In the genomic region with DNA sequence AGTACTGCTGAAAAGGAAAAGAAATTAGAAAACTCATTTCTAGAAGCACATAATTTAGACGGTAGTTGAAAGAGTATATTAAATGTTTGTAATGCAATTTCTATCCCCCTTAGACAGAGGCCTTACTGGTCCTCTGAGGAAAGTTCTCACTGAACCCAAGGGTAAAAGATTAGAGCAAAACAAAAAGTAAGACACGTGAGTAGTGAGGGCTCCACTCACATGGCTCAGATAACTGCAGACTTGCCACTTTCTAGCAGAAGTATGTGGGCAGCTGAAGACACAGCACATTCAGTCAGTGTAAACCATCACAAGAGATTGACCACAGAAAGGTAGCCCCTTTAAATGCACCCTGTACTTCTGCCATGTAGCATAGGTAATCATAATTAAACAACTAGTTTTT, we compare ENCODE assay signal across 31 cellular contexts.
"Had no signal": no experiment of that assay in that cellular context is flagged by ENCODE, and none has a peak within 500 bp of the region (broad histone marks: within the 10 kb centered on the region; RNA-seq: fewer than 3 reads in every experiment).

No MANE protein-coding gene starts in this region.

- DNase-seq: colonic mucosa; dermis blood vessel endothelial cell; effector memory CD4-positive, alpha-beta T cell; erythroblast; esophagus squamous epithelium; foreskin melanocyte; glutamatergic neuron; heart right ventricle; hippocampal formation; immature natural killer cell; islet precursor cell; kidney glomerular epithelial cell; left colon; naive B cell; pancreas; retina; right lobe of liver; stimulated activated CD4-positive, alpha-beta T cell treated with anti-CD3 and anti-CD28 coated beads, Interleukin-12 subunit alpha, Interleukin-12 subunit beta, amount 100 ng/mL, for 4 hours; stimulated activated CD4-positive, alpha-beta T cell treated with anti-CD3 and anti-CD28 coated beads, Interleukin-1b, Interleukin-23, amount 100 ng/mL, for 48 hours; stimulated activated CD4-positive, alpha-beta T cell treated with anti-CD3 and anti-CD28 coated beads, Interleukin-4, amount 100 ng/mL, for 1 hour; stimulated activated CD8-positive, alpha-beta memory T cell treated with anti-CD3 and anti-CD28 coated beads, Interleukin-4, amount 100 ng/mL, for 48 hours; stimulated activated naive CD4-positive, alpha-beta T cell; stimulated activated naive CD8-positive, alpha-beta T cell treated with anti-CD3 and anti-CD28 coated beads, Interleukin-15, amount 100 ng/mL, for 72 hours; thyroid gland; trophoblast cell had no signal

- H3K4me3 ChIP-seq: colonic mucosa, esophagus squamous epithelium, heart right ventricle, lung, pancreas, right lobe of liver, smooth muscle cell, suprapubic skin, thyroid gland, vagina had no signal

- H3K4me1 ChIP-seq: colonic mucosa, pancreas, vagina had no signal

- ATAC-seq: left colon; natural killer cell treated with Interleukin-12 subunit alpha and Interleukin-12 subunit beta and Interleukin-15 and Interleukin-18, amount 100 ng/mL, for 72 hours; pancreas; stimulated activated naive CD8-positive, alpha-beta T cell treated with anti-CD3 and anti-CD28 coated beads, Interleukin-15, amount 100 ng/mL, for 72 hours had no signal

- H3K9me3 ChIP-seq: colonic mucosa, esophagus squamous epithelium, neutrophil, pancreas, right lobe of liver, suprapubic skin, thyroid gland, vagina had no signal

- H3K4me2 ChIP-seq: smooth muscle cell had no signal

- H3K36me3 ChIP-seq: colonic mucosa, esophagus squamous epithelium, heart right ventricle, neutrophil, pancreas, right lobe of liver, suprapubic skin, thyroid gland, vagina had no signal

- H3K27ac ChIP-seq: colonic mucosa, esophagus squamous epithelium, heart right ventricle, neutrophil, pancreas, right lobe of liver, suprapubic skin, thyroid gland, vagina had no signal

- H3K27me3 ChIP-seq: colonic mucosa, esophagus squamous epithelium, heart right ventricle, neutrophil, pancreas, right lobe of liver, suprapubic skin, thyroid gland, vagina had no signal
